1 cellular context compared by ENCODE assay signal in the genomic region with DNA sequence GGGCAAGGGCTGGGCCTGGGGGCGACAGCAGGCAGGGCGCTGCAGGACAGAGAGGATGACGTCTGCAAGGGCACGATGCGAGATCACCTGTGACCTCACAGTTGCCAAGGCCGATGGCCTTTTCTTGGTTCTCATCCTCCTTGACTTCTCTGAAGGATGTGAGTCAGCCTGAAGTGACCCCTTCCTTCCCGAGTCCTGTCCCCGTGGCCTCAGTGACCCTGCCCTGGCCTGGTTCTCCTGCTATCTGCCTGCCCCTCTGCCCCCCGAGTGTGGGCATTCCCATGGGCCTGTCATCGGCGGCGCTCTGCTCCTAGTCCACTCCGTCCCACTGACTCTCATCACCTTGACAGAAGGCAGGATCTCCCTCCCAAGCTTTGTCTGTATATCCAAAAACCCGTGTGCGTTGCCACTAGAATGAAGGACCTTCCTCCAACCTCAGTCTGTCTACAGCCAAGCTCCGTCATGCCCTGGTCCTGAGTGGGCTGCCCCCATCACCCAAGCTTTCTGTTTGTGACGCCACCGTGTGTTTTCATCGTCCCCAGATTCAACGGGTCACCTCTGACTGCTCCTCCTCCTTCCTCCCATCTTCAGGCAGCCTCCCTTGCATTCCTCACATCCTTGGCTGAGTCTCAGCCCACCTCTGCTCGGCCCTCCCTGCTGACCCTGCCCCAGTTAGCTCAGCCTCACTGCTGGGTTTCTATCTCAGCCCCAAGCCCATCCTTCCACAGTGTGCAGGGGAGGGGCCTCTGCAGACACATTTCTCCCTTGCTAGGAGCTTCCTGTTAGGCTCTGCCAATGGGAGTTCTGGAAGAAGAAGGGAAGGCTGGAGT.
TF ChIP-seq lines count a peak whose summit lies in the region.

No MANE protein-coding gene starts in this region.

TF ChIP-seq in GM23338, 12 proteins besides CTCF, POLR2A, EP300 and RAD21 (continued from another document):
- TF ChIP-seq, protein P1, sequence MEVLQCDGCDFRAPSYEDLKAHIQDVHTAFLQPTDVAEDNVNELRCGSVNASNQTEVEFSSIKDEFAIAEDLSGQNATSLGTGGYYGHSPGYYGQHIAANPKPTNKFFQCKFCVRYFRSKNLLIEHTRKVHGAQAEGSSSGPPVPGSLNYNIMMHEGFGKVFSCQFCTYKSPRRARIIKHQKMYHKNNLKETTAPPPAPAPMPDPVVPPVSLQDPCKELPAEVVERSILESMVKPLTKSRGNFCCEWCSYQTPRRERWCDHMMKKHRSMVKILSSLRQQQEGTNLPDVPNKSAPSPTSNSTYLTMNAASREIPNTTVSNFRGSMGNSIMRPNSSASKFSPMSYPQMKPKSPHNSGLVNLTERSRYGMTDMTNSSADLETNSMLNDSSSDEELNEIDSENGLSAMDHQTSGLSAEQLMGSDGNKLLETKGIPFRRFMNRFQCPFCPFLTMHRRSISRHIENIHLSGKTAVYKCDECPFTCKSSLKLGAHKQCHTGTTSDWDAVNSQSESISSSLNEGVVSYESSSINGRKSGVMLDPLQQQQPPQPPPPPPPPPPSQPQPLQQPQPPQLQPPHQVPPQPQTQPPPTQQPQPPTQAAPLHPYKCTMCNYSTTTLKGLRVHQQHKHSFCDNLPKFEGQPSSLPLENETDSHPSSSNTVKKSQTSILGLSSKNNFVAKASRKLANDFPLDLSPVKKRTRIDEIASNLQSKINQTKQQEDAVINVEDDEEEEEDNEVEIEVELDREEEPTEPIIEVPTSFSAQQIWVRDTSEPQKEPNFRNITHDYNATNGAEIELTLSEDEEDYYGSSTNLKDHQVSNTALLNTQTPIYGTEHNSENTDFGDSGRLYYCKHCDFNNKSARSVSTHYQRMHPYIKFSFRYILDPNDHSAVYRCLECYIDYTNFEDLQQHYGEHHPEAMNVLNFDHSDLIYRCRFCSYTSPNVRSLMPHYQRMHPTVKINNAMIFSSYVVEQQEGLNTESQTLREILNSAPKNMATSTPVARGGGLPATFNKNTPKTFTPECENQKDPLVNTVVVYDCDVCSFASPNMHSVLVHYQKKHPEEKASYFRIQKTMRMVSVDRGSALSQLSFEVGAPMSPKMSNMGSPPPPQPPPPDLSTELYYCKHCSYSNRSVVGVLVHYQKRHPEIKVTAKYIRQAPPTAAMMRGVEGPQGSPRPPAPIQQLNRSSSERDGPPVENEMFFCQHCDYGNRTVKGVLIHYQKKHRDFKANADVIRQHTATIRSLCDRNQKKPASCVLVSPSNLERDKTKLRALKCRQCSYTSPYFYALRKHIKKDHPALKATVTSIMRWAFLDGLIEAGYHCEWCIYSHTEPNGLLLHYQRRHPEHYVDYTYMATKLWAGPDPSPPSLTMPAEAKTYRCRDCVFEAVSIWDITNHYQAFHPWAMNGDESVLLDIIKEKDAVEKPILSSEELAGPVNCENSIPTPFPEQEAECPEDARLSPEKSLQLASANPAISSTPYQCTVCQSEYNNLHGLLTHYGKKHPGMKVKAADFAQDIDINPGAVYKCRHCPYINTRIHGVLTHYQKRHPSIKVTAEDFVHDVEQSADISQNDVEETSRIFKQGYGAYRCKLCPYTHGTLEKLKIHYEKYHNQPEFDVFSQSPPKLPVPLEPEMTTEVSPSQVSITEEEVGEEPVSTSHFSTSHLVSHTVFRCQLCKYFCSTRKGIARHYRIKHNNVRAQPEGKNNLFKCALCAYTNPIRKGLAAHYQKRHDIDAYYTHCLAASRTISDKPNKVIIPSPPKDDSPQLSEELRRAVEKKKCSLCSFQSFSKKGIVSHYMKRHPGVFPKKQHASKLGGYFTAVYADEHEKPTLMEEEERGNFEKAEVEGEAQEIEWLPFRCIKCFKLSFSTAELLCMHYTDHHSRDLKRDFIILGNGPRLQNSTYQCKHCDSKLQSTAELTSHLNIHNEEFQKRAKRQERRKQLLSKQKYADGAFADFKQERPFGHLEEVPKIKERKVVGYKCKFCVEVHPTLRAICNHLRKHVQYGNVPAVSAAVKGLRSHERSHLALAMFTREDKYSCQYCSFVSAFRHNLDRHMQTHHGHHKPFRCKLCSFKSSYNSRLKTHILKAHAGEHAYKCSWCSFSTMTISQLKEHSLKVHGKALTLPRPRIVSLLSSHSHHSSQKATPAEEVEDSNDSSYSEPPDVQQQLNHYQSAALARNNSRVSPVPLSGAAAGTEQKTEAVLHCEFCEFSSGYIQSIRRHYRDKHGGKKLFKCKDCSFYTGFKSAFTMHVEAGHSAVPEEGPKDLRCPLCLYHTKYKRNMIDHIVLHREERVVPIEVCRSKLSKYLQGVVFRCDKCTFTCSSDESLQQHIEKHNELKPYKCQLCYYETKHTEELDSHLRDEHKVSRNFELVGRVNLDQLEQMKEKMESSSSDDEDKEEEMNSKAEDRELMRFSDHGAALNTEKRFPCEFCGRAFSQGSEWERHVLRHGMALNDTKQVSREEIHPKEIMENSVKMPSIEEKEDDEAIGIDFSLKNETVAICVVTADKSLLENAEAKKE (CRISPR knock-in tag; IDR thresholded peaks at IDR 0.05): no peak
